ENCODE assay signal across 35 cellular contexts in genomic region chr5:54264574-54264973, GRCh38. TPM values are rescaled to one million over a fixed set of nuclear protein-coding genes. Genes with fewer than 3 reads are reported as not detected.
DNase-seq lines count a peak whose midpoint lies in the region; ATAC-seq, FAIRE-seq and TF ChIP-seq lines count a peak whose summit lies in the region.
"Had no signal": no experiment of that assay in that cellular context is flagged by ENCODE, and none has a peak within 500 bp of the region (broad histone marks: within the 10 kb centered on the region; RNA-seq: fewer than 3 reads in every experiment).

No MANE protein-coding gene starts in this region.

- POLR2A ChIA-PET in K562 (lab: Yijun Ruan, JAX) = no interaction called here
- POLR2A ChIA-PET in naive thymus-derived CD4-positive, alpha-beta T cell (lab: Charles Lee) = no interaction called here

- H3K36me3 ChIP-seq in adrenal gland (replicated peaks in 1 of 2) (no peaks in the 10 kb centered on the region), K562 (ENCODE audit: control insufficient read depth, insufficient read depth, low read length) (peaks cover 5% of the 10 kb centered on the region; the same call in 1 of the 3 replicates), testis (ENCODE audit: low read depth, missing control alignments) (no peaks in the 10 kb centered on the region)
- H3K36me3 ChIP-seq in naive thymus-derived CD4-positive, alpha-beta T cell (ENCODE audit: control insufficient read depth in 2 of 3, insufficient read depth in 3 of 3, low read length in 3 of 3) = no peaks in the 10 kb centered on the region
- H3K36me3 ChIP-seq: BE2C, BLaER1 had no signal

- no peak for ATAC-seq in K562
- no peak for ATAC-seq in naive thymus-derived CD4-positive, alpha-beta T cell
- ATAC-seq: A549; CD8-positive, alpha-beta T cell had no signal

- intact Hi-C loops in adrenal gland (cut with DNase I) = no loop called here
- intact Hi-C loops in K562 (cut with micrococcal nuclease) = no loop called here
- intact Hi-C loops in testis (cut with DNase I; ENCODE audit: low total_unique reads) = no loop called here
- intact Hi-C loops in naive thymus-derived CD4-positive, alpha-beta T cell (cut with micrococcal nuclease) = no loop called here

- H3K4me1 Mint-ChIP-seq in naive thymus-derived CD4-positive, alpha-beta T cell = peaks cover 0 to 27% (median 16%) of the 10 kb centered on the region in 7 donors

- peak overlapping the region in 3 of 5 donors; percentile 19 to 49 (median 46) for H3K27ac ChIP-seq in adrenal gland
- peak overlapping the region; percentile 28; the same call in 1 of the 3 replicates for H3K27ac ChIP-seq in K562 (ENCODE audit: extremely low read depth, low read depth, low read length)
- H3K27ac ChIP-seq in testis = peak overlapping the region; percentile 29 to 71
- H3K27ac ChIP-seq in naive thymus-derived CD4-positive, alpha-beta T cell (ENCODE audit: low read depth, low read length) = no peak overlapping the region
- H3K27ac ChIP-seq: 22Rv1; A549; BLaER1; BLaER1 treated with 17β-estradiol and CSF1 and Interleukin-3, amounts not matched to agents 10 nM and 100 nM; C4-2B had no signal

- DNase-seq in adrenal gland (no peak), K562 (ENCODE audit: extremely low read depth in 1 of 4, low spot score in 3 of 4) (no peak), testis (no peak), germinal center (ENCODE audit: low spot score) (no peak), retina (no peak)
- DNase-seq in naive thymus-derived CD4-positive, alpha-beta T cell = no peak
- DNase-seq: 8988T; ACHN; AML-193; BE2C; C1 segment of cervical spinal cord; Caco-2; Calu3; CD4-positive, alpha-beta memory T cell; CD4-positive, alpha-beta T cell; CD4-positive, CD25-positive, alpha-beta regulatory T cell; CD8-positive, alpha-beta memory T cell; CD8-positive, alpha-beta T cell; COR-L47; DMS 273 treated with DMSO at 0.1 percent for 48 hours; DMS153; DMS53; DMS79; DMS79 treated with DMSO at 0.1 percent for 48 hours; DND-41; EL had no signal

- no peak overlapping the region for H3K4me2 ChIP-seq in K562 (ENCODE audit: insufficient read depth, low read length)
- H3K4me2 ChIP-seq: A549; BLaER1; BLaER1 treated with 17β-estradiol and CSF1 and Interleukin-3, amounts not matched to agents 10 nM and 100 nM had no signal

- H3K36me3 Mint-ChIP-seq in naive thymus-derived CD4-positive, alpha-beta T cell = peaks cover 0 to 14% (median 5%) of the 10 kb centered on the region in 5 donors
- H3K36me3 Mint-ChIP-seq: CD8-positive, alpha-beta T cell had no signal

- TF ChIP-seq RAD21 in K562 (CRISPR knock-in tag; conservative IDR thresholded peaks at IDR 0.05 in 1 of 2, IDR thresholded peaks at IDR 0.05 in 1 of 2) = no peak

- H3K4me3 ChIP-seq in adrenal gland (no peak overlapping the region), K562 (no peak overlapping the region), testis (no peak overlapping the region)
- H3K4me3 ChIP-seq in naive thymus-derived CD4-positive, alpha-beta T cell (ENCODE audit: low read length) = no peak overlapping the region
- H3K4me3 ChIP-seq: A549; BLaER1; BLaER1 treated with 17β-estradiol and CSF1 and Interleukin-3, amounts not matched to agents 10 nM and 100 nM had no signal

- H3K9me1 ChIP-seq in K562 (ENCODE audit: control insufficient read depth, insufficient read depth, low read length) = no peaks in the 10 kb centered on the region

- H3K27me3 ChIP-seq in adrenal gland = no peaks in the 10 kb centered on the region
- no peaks in the 10 kb centered on the region for H3K27me3 ChIP-seq in K562 (ENCODE audit: control insufficient read depth in 2 of 2, insufficient read depth in 2 of 2, low read length in 2 of 2)
- no peaks in the 10 kb centered on the region for H3K27me3 ChIP-seq in testis
- H3K27me3 ChIP-seq in naive thymus-derived CD4-positive, alpha-beta T cell (ENCODE audit: control insufficient read depth in 2 of 2, insufficient read depth in 2 of 2, low read length in 2 of 2) = no peaks in the 10 kb centered on the region
- H3K27me3 ChIP-seq: BE2C; BLaER1; BLaER1 treated with 17β-estradiol and CSF1 and Interleukin-3, amounts not matched to agents 10 nM and 100 nM had no signal

- no peaks in the 10 kb centered on the region for H4K20me1 ChIP-seq in K562 (replicated peaks; ENCODE audit: control insufficient read depth, insufficient read depth, low read length)

- CTCF ChIA-PET in K562 (lab: Yijun Ruan, JAX; ENCODE audit: low intra/inter-chr PET ratio) = no interaction called here
- CTCF ChIA-PET in naive thymus-derived CD4-positive, alpha-beta T cell (lab: Charles Lee) = no interaction called here

- no peaks in the 10 kb centered on the region for H3K27me3 Mint-ChIP-seq in naive thymus-derived CD4-positive, alpha-beta T cell
- H3K27me3 Mint-ChIP-seq: B cell; CD4-positive, alpha-beta memory T cell; CD4-positive, alpha-beta T cell; CD4-positive, CD25-positive, alpha-beta regulatory T cell; CD8-positive, alpha-beta memory T cell had no signal

- no TSS peak for BruUV-seq in K562 (replicated peaks; lab: Mats Ljungman, UMichigan)

- TF ChIP-seq POLR2A in adrenal gland (IDR thresholded peaks at IDR 0.05) (no peak), K562 (conservative IDR thresholded peaks at IDR 0.05) (no peak), testis (IDR thresholded peaks at IDR 0.05) (no peak)

- H2AFZ ChIP-seq in K562 (ENCODE audit: low read depth, low read length) = no peak overlapping the region

- no peak overlapping the region for H3K4me3 Mint-ChIP-seq in naive thymus-derived CD4-positive, alpha-beta T cell
- H3K4me3 Mint-ChIP-seq: B cell; CD14-positive monocyte; CD4-positive, alpha-beta memory T cell; CD4-positive, alpha-beta T cell; CD4-positive, CD25-positive, alpha-beta regulatory T cell; CD8-positive, alpha-beta memory T cell; CD8-positive, alpha-beta T cell had no signal

- FAIRE-seq in K562 (lab: Jason Lieb, UNC) = no peak
- FAIRE-seq: A204.1, A549, D721Med had no signal

- peaks cover 82% of the 10 kb centered on the region for H3K79me2 ChIP-seq in K562 (ENCODE audit: control insufficient read depth, insufficient read depth, low read length)

- TF ChIP-seq EP300 in K562 (IDR thresholded peaks at IDR 0.05; ENCODE audit: low read length) = no peak

- in situ Hi-C loops in K562 (cut with MboI) = no loop called here

- H3K27ac Mint-ChIP-seq in naive thymus-derived CD4-positive, alpha-beta T cell = no peak overlapping the region
- H3K27ac Mint-ChIP-seq: B cell; CD4-positive, alpha-beta memory T cell; CD4-positive, alpha-beta T cell; CD8-positive, alpha-beta memory T cell; CD8-positive, alpha-beta T cell had no signal

- no peak for TF ChIP-seq CTCF in adrenal gland (IDR thresholded peaks at IDR 0.05)
- no peak for TF ChIP-seq CTCF in K562 (IDR thresholded peaks at IDR 0.05 in 2 of 3, conservative IDR thresholded peaks at IDR 0.05 in 1 of 3; ENCODE audit: insufficient read depth in 2 of 3, low read depth in 1 of 3, low read length in 3 of 3)
- TF ChIP-seq CTCF in testis (IDR thresholded peaks at IDR 0.05) = no peak

- H3K9me3 Mint-ChIP-seq in naive thymus-derived CD4-positive, alpha-beta T cell = peaks cover 0 to 1% (median 0%) of the 10 kb centered on the region in 11 donors
- H3K9me3 Mint-ChIP-seq: CD4-positive, alpha-beta T cell; CD8-positive, alpha-beta memory T cell had no signal

- no peaks in the 10 kb centered on the region for H3K9me3 ChIP-seq in adrenal gland (replicated peaks in 1 of 3)
- H3K9me3 ChIP-seq in K562 (replicated peaks; ENCODE audit: control insufficient read depth, insufficient read depth, low read depth, low read length) = no peaks in the 10 kb centered on the region
- H3K9me3 ChIP-seq in testis = no peaks in the 10 kb centered on the region
- H3K9me3 ChIP-seq in naive thymus-derived CD4-positive, alpha-beta T cell (ENCODE audit: control insufficient read depth in 2 of 3, low read length in 3 of 3) = no peaks in the 10 kb centered on the region
- H3K9me3 ChIP-seq: A549, BE2C, Caco-2 had no signal

- no peak overlapping the region for H3K9ac ChIP-seq in K562 (ENCODE audit: insufficient read depth in 1 of 2, low read depth in 2 of 2, low read length in 2 of 2)
- H3K9ac ChIP-seq: BLaER1; BLaER1 treated with 17β-estradiol and CSF1 and Interleukin-3, amounts not matched to agents 10 nM and 100 nM had no signal

- H3K4me1 ChIP-seq in adrenal gland (replicated peaks in 1 of 2) (peaks cover 5 to 33% of the 10 kb centered on the region in 2 donors), K562 (replicated peaks in 1 of 2; ENCODE audit: control insufficient read depth in 2 of 2, insufficient read depth in 2 of 2, low read length in 2 of 2) (peaks cover 3 to 45% of the 10 kb centered on the region in 2 experiments; a peak in 4 of 5 replicates), testis (peaks cover 35% of the 10 kb centered on the region)
- H3K4me1 ChIP-seq in naive thymus-derived CD4-positive, alpha-beta T cell (ENCODE audit: control insufficient read depth in 2 of 2, insufficient read depth in 2 of 2, low read length in 2 of 2) = no peaks in the 10 kb centered on the region
- H3K4me1 ChIP-seq: A549; BE2C; BLaER1; BLaER1 treated with 17β-estradiol and CSF1 and Interleukin-3, amounts not matched to agents 10 nM and 100 nM; Caco-2 had no signal

TF ChIP-seq in K562, 482 proteins besides CTCF, POLR2A, EP300 and RAD21 (continues in another document):
- TF ChIP-seq BCOR (IDR thresholded peaks at IDR 0.05) = peak; percentile 89

RNA-seq across cellular contexts. Expression of gene ARL15, which starts 45.8 kb away (rescaled TPM):
- 10 to 100 TPM; 19.4 to 57.5 (median 42.8) TPM for total RNA-seq in adrenal gland
- 10 to 100 TPM; 12.1 to 27.6 (median 12.3) TPM for polyA plus RNA-seq in adrenal gland
- 218 and 235 TPM in 2 replicates for total RNA-seq in K562 (2011; cell fraction: chromatin; rRNA removed; ENCODE audit: low replicate concordance)
- total RNA-seq in K562 (2011; cell fraction: nucleolus; rRNA removed) = 124 and 166 TPM in 2 replicates
- 179 and 212 TPM in 2 replicates for total RNA-seq in K562 (2011; cell fraction: nucleoplasm; rRNA removed)
- 45.9 and 46.7 TPM in 2 replicates for total RNA-seq in K562 (2014; rRNA removed)
- 64.0 and 71.2 TPM in 2 replicates for total RNA-seq in K562 (2014; rRNA removed; fragmentation: Illumina TruSeq; extraction: Trizol)
- total RNA-seq in K562 (2015; rRNA removed; fragmentation: Illumina TruSeq; extraction: Trizol) = 40.0 and 46.1 TPM in 2 replicates
- total RNA-seq in K562 (2021) = 54.1 and 58.7 TPM in 2 replicates
- polyA plus RNA-seq in K562 (2011; rRNA removed) = 59.5 and 60.1 TPM in 2 replicates
- polyA plus RNA-seq in K562 (2011; cell fraction: cytosol; rRNA removed) = 24.8 and 46.7 TPM in 2 replicates
- 29.3 and 46.0 TPM in 2 replicates for polyA plus RNA-seq in K562 (2011; cell fraction: nucleus; rRNA removed)
- 45.4 and 47.0 TPM in 2 replicates for polyA plus RNA-seq in K562 (2012)
- 71.8 and 80.4 TPM in 2 replicates for polyA plus RNA-seq in K562 (2014; fragmentation: Illumina TruSeq; extraction: Trizol)
- polyA plus RNA-seq in K562 (2014; fragmentation: Nextera tagmentation; extraction: Ambion mirVana) = 10 to 100 TPM; 18.5 to 22.4 TPM
- 57.0 and 60.0 TPM in 2 replicates for polyA plus RNA-seq in K562 (2014; rRNA removed)
- polyA minus RNA-seq in K562 (2011; rRNA and poly(A)+ RNA removed) = 135 and 180 TPM in 2 replicates
- 39.2 and 48.3 TPM in 2 replicates for polyA minus RNA-seq in K562 (2011; cell fraction: cytosol; rRNA and poly(A)+ RNA removed)
- 201 and 315 TPM in 2 replicates for polyA minus RNA-seq in K562 (2011; cell fraction: nucleus; rRNA and poly(A)+ RNA removed)
- 10 to 100 TPM; 75.2 to 88.6 TPM for total RNA-seq in testis
- 36.6 TPM for polyA plus RNA-seq in testis (ENCODE audit: insufficient read depth, low read depth, low replicate concordance)
- 10 to 100 TPM in 4 of 5 experiments, 1 to 10 TPM in 1; 9.6 to 15.6 (median 13.6) TPM for total RNA-seq in naive thymus-derived CD4-positive, alpha-beta T cell
- 10 to 100 TPM; 13.3 to 17.1 TPM for polyA plus RNA-seq in naive thymus-derived CD4-positive, alpha-beta T cell
